ENCODE assay signal across 7 cellular contexts in the genomic region with DNA sequence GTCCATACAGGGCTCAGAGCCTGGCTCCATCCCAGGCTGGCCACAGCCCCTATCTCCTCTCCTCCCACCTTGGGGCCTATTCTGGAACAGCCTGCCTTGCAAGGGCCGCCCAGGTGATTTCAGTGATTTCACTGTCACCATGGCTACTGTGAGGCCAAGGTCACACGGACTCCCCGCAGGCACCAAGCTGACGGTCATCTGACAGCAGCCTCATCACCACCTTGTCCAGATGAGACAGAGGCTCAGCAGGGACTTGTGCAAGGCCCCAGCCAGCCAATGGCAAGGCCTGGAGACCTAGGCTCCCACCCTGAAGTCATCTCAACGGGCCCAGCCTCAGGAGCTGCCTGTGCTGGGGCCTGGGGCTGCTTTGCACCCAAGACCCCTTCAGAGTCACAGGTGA.
DNase-seq lines count a peak whose midpoint lies in the region; ATAC-seq, FAIRE-seq and TF ChIP-seq lines count a peak whose summit lies in the region.
"Not testable (repeated sequence)": the region's sequence is repeated elsewhere in the genome, so short reads cannot be mapped to it uniquely, and the experiment has no call there.

No MANE protein-coding gene starts in this region.

- H3K9ac ChIP-seq in HepG2 (ENCODE audit: insufficient read depth, low read depth, low read length): not testable (repeated sequence)

- CTCF ChIA-PET in activated naive CD4-positive, alpha-beta T cell treated with anti-CD3 and anti-CD28 coated beads, Interleukin-2, amount 10 ng/mL, durations not matched to agents 7 days and 5 days (lab: Charles Lee); HepG2 (lab: Yijun Ruan, JAX; ENCODE audit: low intra/inter-chr PET ratio, low total read pairs): not testable (repeated sequence)

- not testable (repeated sequence) for TF ChIP-seq RAD21 in HepG2 (CRISPR knock-in tag; IDR thresholded peaks at IDR 0.05)

- not testable (repeated sequence) for FAIRE-seq in HepG2 (lab: Jason Lieb, UNC)

- not testable (repeated sequence) for H3K27me3 ChIP-seq in RWPE2 (ENCODE audit: insufficient read depth, poor library complexity, severe bottlenecking); HepG2 (ENCODE audit: control insufficient read depth in 1 of 2, insufficient read depth in 2 of 2, low read length in 2 of 2); sigmoid colon; upper lobe of right lung

- not testable (repeated sequence) for BruUV-seq in HepG2 (replicated peaks; lab: Mats Ljungman, UMichigan)

- TF ChIP-seq POLR2A in HepG2 (IDR thresholded peaks at IDR 0.05; ENCODE audit: insufficient read depth in 1 of 2, low read depth in 2 of 2, low read length in 2 of 2); sigmoid colon (IDR thresholded peaks at IDR 0.05): not testable (repeated sequence)

- not testable (repeated sequence) for H3K9me3 Mint-ChIP-seq in activated naive CD4-positive, alpha-beta T cell treated with anti-CD3 and anti-CD28 coated beads, Interleukin-2, amount 10 ng/mL, durations not matched to agents 7 days and 5 days

- TF ChIP-seq CTCF in RWPE2 (IDR thresholded peaks at IDR 0.05; ENCODE audit: poor library complexity, severe bottlenecking); HepG2 (CRISPR knock-in tag; IDR thresholded peaks at IDR 0.05); sigmoid colon (IDR thresholded peaks at IDR 0.05); upper lobe of right lung (IDR thresholded peaks at IDR 0.05): not testable (repeated sequence)

- DNase-seq in RWPE2 (ENCODE audit: low spot score): peak; percentile 15
- peak; percentile 3 for DNase-seq in activated naive CD4-positive, alpha-beta T cell treated with anti-CD3 and anti-CD28 coated beads, Interleukin-2, amount 10 ng/mL, durations not matched to agents 7 days and 5 days
- peak; percentile 13 for DNase-seq in left cardiac atrium
- not testable (repeated sequence) for DNase-seq in HepG2 (ENCODE audit: low spot score)
- DNase-seq in posterior vena cava (ENCODE audit: low spot score): peak; percentile 6
- peak; percentile 3 for DNase-seq in sigmoid colon
- peak; percentile 3 for DNase-seq in upper lobe of right lung

- not testable (repeated sequence) for H3K27ac ChIP-seq in RWPE2 (ENCODE audit: poor library complexity, severe bottlenecking); HepG2 (ENCODE audit: extremely low read length, insufficient read depth, low read length); sigmoid colon; upper lobe of right lung

- not testable (repeated sequence) for H3K9me3 ChIP-seq in RWPE2 (ENCODE audit: severe bottlenecking); HepG2 (ENCODE audit: low read length); sigmoid colon; upper lobe of right lung

- not testable (repeated sequence) for H3K36me3 ChIP-seq in RWPE2 (ENCODE audit: low read depth); HepG2 (replicated peaks in 1 of 2; ENCODE audit: control insufficient read depth in 1 of 2, insufficient read depth in 2 of 2, low read length in 2 of 2); sigmoid colon; upper lobe of right lung

- not testable (repeated sequence) for H3K4me1 Mint-ChIP-seq in activated naive CD4-positive, alpha-beta T cell treated with anti-CD3 and anti-CD28 coated beads, Interleukin-2, amount 10 ng/mL, durations not matched to agents 7 days and 5 days

- not testable (repeated sequence) for H2AFZ ChIP-seq in HepG2 (ENCODE audit: low read length)

- H3K4me3 Mint-ChIP-seq in activated naive CD4-positive, alpha-beta T cell treated with anti-CD3 and anti-CD28 coated beads, Interleukin-2, amount 10 ng/mL, durations not matched to agents 7 days and 5 days: not testable (repeated sequence)

- not testable (repeated sequence) for H3K4me3 ChIP-seq in RWPE2 (ENCODE audit: severe bottlenecking); HepG2 (replicated peaks in 1 of 3; ENCODE audit: insufficient read depth in 1 of 3, low read depth in 2 of 3, low read length in 3 of 3); sigmoid colon; upper lobe of right lung

- WGBS in HepG2 (ENCODE audit: low lambda C conversion rate): no CpG with 5 or more reads among the region's 5 CpGs
- 89 to 91% methylated on average over 3 to 4 of the region's 5 CpGs for WGBS in sigmoid colon, 2 donors

- POLR2A ChIA-PET in HepG2 (lab: Yijun Ruan, JAX): not testable (repeated sequence)

- not testable (repeated sequence) for TF ChIP-seq EP300 in HepG2 (IDR thresholded peaks at IDR 0.05; ENCODE audit: low read depth in 2 of 2, low read length in 2 of 2); HepG2 (CRISPR knock-in tag; IDR thresholded peaks at IDR 0.05; ENCODE audit: borderline replicate concordance); sigmoid colon (IDR thresholded peaks at IDR 0.05)

- not testable (repeated sequence) for H3K27ac Mint-ChIP-seq in activated naive CD4-positive, alpha-beta T cell treated with anti-CD3 and anti-CD28 coated beads, Interleukin-2, amount 10 ng/mL, durations not matched to agents 7 days and 5 days

- H3K4me2 ChIP-seq in HepG2 (ENCODE audit: low read depth, low read length): not testable (repeated sequence)

- H3K36me3 Mint-ChIP-seq in activated naive CD4-positive, alpha-beta T cell treated with anti-CD3 and anti-CD28 coated beads, Interleukin-2, amount 10 ng/mL, durations not matched to agents 7 days and 5 days: not testable (repeated sequence)

- not testable (repeated sequence) for H3K79me2 ChIP-seq in HepG2 (ENCODE audit: insufficient read depth, low read length)

- not testable (repeated sequence) for H3K4me1 ChIP-seq in RWPE2 (ENCODE audit: insufficient read depth, poor library complexity, severe bottlenecking); HepG2 (ENCODE audit: insufficient read depth, low read length); sigmoid colon; upper lobe of right lung

- intact Hi-C loops in left cardiac atrium (cut with DNase I); HepG2 (cut with micrococcal nuclease; ENCODE audit: unreplicated experiment); posterior vena cava (cut with DNase I); sigmoid colon (cut with DNase I); upper lobe of right lung (cut with DNase I): not testable (repeated sequence)

- in situ Hi-C loops in HepG2 (cut with HindIII; ENCODE audit: extremely low pct_ligation_motif_present, low pct_unique_long_range_greater_than_20kb): not testable (repeated sequence)

- H3K27me3 Mint-ChIP-seq in activated naive CD4-positive, alpha-beta T cell treated with anti-CD3 and anti-CD28 coated beads, Interleukin-2, amount 10 ng/mL, durations not matched to agents 7 days and 5 days: not testable (repeated sequence)

- not testable (repeated sequence) for ATAC-seq in RWPE2 (ENCODE audit: low read depth); left cardiac atrium; upper lobe of right lung
- peak; percentile 54 for ATAC-seq in HepG2

- not testable (repeated sequence) for H4K20me1 ChIP-seq in HepG2 (ENCODE audit: insufficient read depth, low read length)

TF ChIP-seq in HepG2, 621 proteins besides CTCF, POLR2A, EP300 and RAD21:
- peak; percentile 40; the same call in 1 of the 2 replicates for TF ChIP-seq RFX3 (CRISPR knock-in tag; IDR thresholded peaks at IDR 0.05)
- peak; percentile 28; the same call in 1 of the 2 replicates for TF ChIP-seq SAP130 (CRISPR knock-in tag; IDR thresholded peaks at IDR 0.05; ENCODE audit: low read depth)
